Comparison of ENCODE assay signal across 1 cellular context in genomic region chr13:20192470-20193141, GRCh38.
A peak's percentile ranks its signal among the peaks of the same experiment; 100 is the strongest.
TF ChIP-seq lines count a peak whose summit lies in the region.

GJB2 (minus strand) TSS chr13:20192938; CDS start chr13:20189581, 3,357 bp downstream.

TF ChIP-seq in H1, 55 proteins besides CTCF, POLR2A, EP300 and RAD21 (continued from another document):
- no peak for TF ChIP-seq ATF2 (IDR thresholded peaks at IDR 0.05; ENCODE audit: low read length)
- TF ChIP-seq CBX5 (IDR thresholded peaks at IDR 0.05; ENCODE audit: low read depth, low read length) = no peak
- peak; percentile 70; the same call in 1 of the 2 replicates for TF ChIP-seq SUZ12 (IDR thresholded peaks at IDR 0.05; ENCODE audit: low read length)
- peak; percentile 80 for TF ChIP-seq EZH2 (IDR thresholded peaks at IDR 0.05; ENCODE audit: low read depth, low read length, severe bottlenecking)
- TF ChIP-seq JUN (IDR thresholded peaks at IDR 0.05; ENCODE audit: low read depth, low read length) = no peak
- TF ChIP-seq KDM1A (IDR thresholded peaks at IDR 0.05; ENCODE audit: borderline replicate concordance, low read length) = no peak
- TF ChIP-seq NANOG (IDR thresholded peaks at IDR 0.05; ENCODE audit: insufficient read depth, low read depth, low read length, poor library complexity, severe bottlenecking) = no peak
- no peak for TF ChIP-seq MAFK (IDR thresholded peaks at IDR 0.05; ENCODE audit: low read depth, low read length)
- no peak for TF ChIP-seq PHF8 (conservative IDR thresholded peaks at IDR 0.05; ENCODE audit: low read depth, low read length)
- peak; percentile 55 for TF ChIP-seq ASH2L (IDR thresholded peaks at IDR 0.05; ENCODE audit: low read length)
- TF ChIP-seq RNF2 (IDR thresholded peaks at IDR 0.05; ENCODE audit: borderline replicate concordance, low read depth, low read length, missing control alignments, poor library complexity, severe bottlenecking) = no peak
- TF ChIP-seq SP1 (IDR thresholded peaks at IDR 0.05; ENCODE audit: low read depth, low read length) = no peak
- no peak for TF ChIP-seq TEAD4 (IDR thresholded peaks at IDR 0.05; ENCODE audit: low read depth, low read length)
